Comparison of ENCODE assay signal across 20 cellular contexts in genomic region chr6:90548001-90548400, GRCh38. TPM values are rescaled to one million over a fixed set of nuclear protein-coding genes. Genes with fewer than 3 reads are reported as not detected.
A peak's percentile ranks its signal among the peaks of the same experiment; 100 is the strongest.
DNase-seq lines count a peak whose midpoint lies in the region; ATAC-seq and TF ChIP-seq lines count a peak whose summit lies in the region.
"Had no signal": no experiment of that assay in that cellular context is flagged by ENCODE, and none has a peak within 500 bp of the region (broad histone marks: within the 10 kb centered on the region; RNA-seq: fewer than 3 reads in every experiment).

No MANE protein-coding gene starts in this region.

- DNase-seq in GM03348 (ENCODE audit: low spot score) (peak; percentile 12), T-helper 17 cell (no peak), fibroblast of the aortic adventitia (ENCODE audit: low read depth) (peak; percentile 10), uterus (no peak), cerebellum (ENCODE audit: low spot score) (no peak), SW 1271 (lab: John Stamatoyannopoulos, UW) (no peak)
- DNase-seq: Calu3; CD4-positive, alpha-beta memory T cell; DMS53; MM.1S; NCI-H1048; NCI-H1417 treated with DMSO at 0.1 percent for 48 hours; NCI-H187; NCI-H446; NCI-H526 treated with DMSO at 0.1 percent for 48 hours; OCI-M1 had no signal

- no peaks in the 10 kb centered on the region for H3K36me3 ChIP-seq in uterus

- no peaks in the 10 kb centered on the region for H3K9me3 ChIP-seq in T-helper 17 cell (ENCODE audit: control insufficient read depth, low read length, poor library complexity, severe bottlenecking)
- H3K9me3 ChIP-seq in uterus = no peaks in the 10 kb centered on the region
- H3K9me3 ChIP-seq: BLaER1 treated with 17β-estradiol and CSF1 and Interleukin-3, amounts not matched to agents 10 nM and 100 nM; SJSA1 had no signal

- H3K27ac Mint-ChIP-seq in T-helper 17 cell = peak overlapping the region; percentile 65

- no peak overlapping the region for H3K4me3 Mint-ChIP-seq in T-helper 17 cell
- H3K4me3 Mint-ChIP-seq: CD4-positive, alpha-beta memory T cell had no signal

- H3K27me3 ChIP-seq in uterus = no peaks in the 10 kb centered on the region
- H3K27me3 ChIP-seq: BLaER1 treated with 17β-estradiol and CSF1 and Interleukin-3, amounts not matched to agents 10 nM and 100 nM; SJSA1 had no signal

- no peaks in the 10 kb centered on the region for H3K4me1 ChIP-seq in uterus
- H3K4me1 ChIP-seq: SJSA1 had no signal

- intact Hi-C loops in uterus (cut with DNase I; ENCODE audit: low total_unique reads) = no loop called here

- H3K4me3 ChIP-seq in fibroblast of the aortic adventitia (ENCODE audit: low read depth, low read length) (no peak overlapping the region), uterus (no peak overlapping the region)
- H3K4me3 ChIP-seq: BLaER1 treated with 17β-estradiol and CSF1 and Interleukin-3, amounts not matched to agents 10 nM and 100 nM; K562; SJSA1 had no signal

- peaks cover 17% of the 10 kb centered on the region for H3K4me1 Mint-ChIP-seq in T-helper 17 cell
- H3K4me1 Mint-ChIP-seq: CD4-positive, alpha-beta memory T cell had no signal

- no peak overlapping the region for H3K27ac ChIP-seq in uterus
- H3K27ac ChIP-seq: BLaER1 treated with 17β-estradiol and CSF1 and Interleukin-3, amounts not matched to agents 10 nM and 100 nM; SJSA1 had no signal

- H3K27me3 Mint-ChIP-seq in T-helper 17 cell = no peaks in the 10 kb centered on the region
- H3K27me3 Mint-ChIP-seq: CD4-positive, alpha-beta memory T cell had no signal

- H3K36me3 Mint-ChIP-seq in T-helper 17 cell (ENCODE audit: low read depth) = peaks cover 27% of the 10 kb centered on the region

- TF ChIP-seq CTCF in fibroblast of the aortic adventitia (IDR thresholded peaks at IDR 0.05; ENCODE audit: insufficient read depth, low read length) (no peak), uterus (IDR thresholded peaks at IDR 0.05) (no peak)

- ATAC-seq in T-helper 17 cell (no peak), HG02981 (IDR thresholded peaks at IDR 0.05; ENCODE audit: unreplicated experiment) (no peak)
- ATAC-seq: K562 had no signal

- TF ChIP-seq POLR2A in uterus (IDR thresholded peaks at IDR 0.05) = no peak

RNA-seq across cellular contexts. Expression of gene MAP3K7, which starts 38.9 kb away (rescaled TPM):
- 10 to 100 TPM; 16.0 to 16.6 TPM for total RNA-seq in T-helper 17 cell
- 28.8 and 36.0 TPM in 2 replicates for total RNA-seq in fibroblast of the aortic adventitia (ENCODE audit: low replicate concordance)
- total RNA-seq in uterus = 10 to 100 TPM; 19.7 to 56.8 (median 27.7) TPM
- 55.4 TPM for total RNA-seq in cerebellum

Comparison
In these comparisons a context has a peak if more than half of its experiments do, and no peak if none do; other contexts are left out.
1. DNase-seq: peak in GM03348 (single experiment) and fibroblast of the aortic adventitia (single experiment); none in T-helper 17 cell (0 of 3), uterus (0 of 2), cerebellum (single experiment) and SW 1271 (0 of 2).